8 cellular contexts compared by ENCODE assay signal in genomic region chr14:106153362-106153955, GRCh38.
DNase-seq lines count a peak whose midpoint lies in the region; ATAC-seq and TF ChIP-seq lines count a peak whose summit lies in the region.
"Not testable (repeated sequence)": the region's sequence is repeated elsewhere in the genome, so short reads cannot be mapped to it uniquely, and the experiment has no call there.

No MANE protein-coding gene starts in this region.

- H3K9me2 ChIP-seq in PC-3 (replicated peaks; ENCODE audit: low read length), result not testable (repeated sequence)

- H4K20me1 ChIP-seq in PC-3 (ENCODE audit: low read length), result not testable (repeated sequence)

- H3K4me3 ChIP-seq in PC-3 (ENCODE audit: low read length); brain microvascular endothelial cell (ENCODE audit: low read depth, low read length); right atrium auricular region: not testable (repeated sequence)

- H3F3A ChIP-seq in PC-3 (ENCODE audit: low read length, unreplicated experiment), result not testable (repeated sequence)

- H3K27me3 Mint-ChIP-seq in activated CD4-positive, alpha-beta memory T cell treated with anti-CD3 and anti-CD28 coated beads for 36 hours, result not testable (repeated sequence)

- H3K27ac ChIP-seq in PC-3 (ENCODE audit: low read length); brain microvascular endothelial cell; right atrium auricular region: not testable (repeated sequence)

- not testable (repeated sequence) for H3K27me3 ChIP-seq in PC-3 (ENCODE audit: low read length); brain microvascular endothelial cell (replicated peaks); right atrium auricular region

- DNase-seq in COR-L47 (lab: John Stamatoyannopoulos, UW) (peak; percentile 7), LHCN-M2 (ENCODE audit: low read depth) (peak; percentile 5), PC-3 (peak; percentile 62), brain microvascular endothelial cell (peak; percentile 1), right atrium auricular region (ENCODE audit: low spot score) (peak; percentile 71), posterior vena cava (ENCODE audit: low spot score) (peak; percentile 93)
- peak; percentile 88 for DNase-seq in activated CD4-positive, alpha-beta memory T cell treated with anti-CD3 and anti-CD28 coated beads for 36 hours
- DNase-seq in stimulated activated naive CD8-positive, alpha-beta T cell treated with anti-CD3 and anti-CD28 coated beads, Interleukin-15, Interleukin-2, amounts not matched to agents 100 U/mL and 50 U/mL, for 24 hours, result peak; percentile 92

- H3K27ac Mint-ChIP-seq in activated CD4-positive, alpha-beta memory T cell treated with anti-CD3 and anti-CD28 coated beads for 36 hours, result not testable (repeated sequence)

- not testable (repeated sequence) for ATAC-seq in PC-3; stimulated activated naive CD8-positive, alpha-beta T cell treated with anti-CD3 and anti-CD28 coated beads, Interleukin-15, Interleukin-2, amounts not matched to agents 100 U/mL and 50 U/mL, for 24 hours

- POLR2A ChIA-PET in PC-3 (lab: Charles Lee; ENCODE audit: unreplicated experiment); activated CD4-positive, alpha-beta memory T cell treated with anti-CD3 and anti-CD28 coated beads for 36 hours (lab: Charles Lee): not testable (repeated sequence)

- CTCF ChIA-PET in PC-3 (lab: Charles Lee), result not testable (repeated sequence)
- CTCF ChIA-PET in activated CD4-positive, alpha-beta memory T cell treated with anti-CD3 and anti-CD28 coated beads for 36 hours (lab: Charles Lee), result interaction anchor here (0.6 to 1.7 kb wide), 8 partner anchors 9 to 315 kb away, joined by 3 to 6 read pairs (median 3); no protein-coding TSS in a partner anchor

- H3K4me1 ChIP-seq in PC-3 (ENCODE audit: insufficient read depth, low read length); right atrium auricular region: not testable (repeated sequence)

- H3K9me3 ChIP-seq in PC-3 (ENCODE audit: low read length); right atrium auricular region: not testable (repeated sequence)

- H3K4me2 ChIP-seq in PC-3 (ENCODE audit: low read length), result peak overlapping the region; percentile 26; the same call in 1 of the 2 replicates

- H2AFZ ChIP-seq in PC-3 (ENCODE audit: low read length), result not testable (repeated sequence)

- not testable (repeated sequence) for H3K9ac ChIP-seq in PC-3 (ENCODE audit: low read length)

- H3K36me3 ChIP-seq in PC-3 (ENCODE audit: low read depth, low read length); brain microvascular endothelial cell (replicated peaks); right atrium auricular region: not testable (repeated sequence)

- not testable (repeated sequence) for H3K79me2 ChIP-seq in PC-3 (ENCODE audit: low read length)

- H3K9me3 Mint-ChIP-seq in activated CD4-positive, alpha-beta memory T cell treated with anti-CD3 and anti-CD28 coated beads for 36 hours, result not testable (repeated sequence)

- not testable (repeated sequence) for H3K4me1 Mint-ChIP-seq in activated CD4-positive, alpha-beta memory T cell treated with anti-CD3 and anti-CD28 coated beads for 36 hours (ENCODE audit: low read depth)

- intact Hi-C loops in PC-3 (cut with micrococcal nuclease); posterior vena cava (cut with DNase I): not testable (repeated sequence)
- intact Hi-C loops in activated CD4-positive, alpha-beta memory T cell treated with anti-CD3 and anti-CD28 coated beads for 36 hours (cut with micrococcal nuclease), result loop anchor here (5.0 kb wide), 1 partner anchor 34 kb away; no protein-coding TSS in a partner anchor

- BruUV-seq in PC-3 (replicated peaks; lab: Mats Ljungman, UMichigan), result not testable (repeated sequence)

- TF ChIP-seq CTCF in PC-3 (conservative IDR thresholded peaks at IDR 0.05; ENCODE audit: low read depth, low read length) (peak; percentile 50), brain microvascular endothelial cell (IDR thresholded peaks at IDR 0.05; ENCODE audit: low read depth, low read length, missing control alignments) (peak; percentile 55), right atrium auricular region (IDR thresholded peaks at IDR 0.05) (peak; percentile 90 to 97)

- H3K36me3 Mint-ChIP-seq in activated CD4-positive, alpha-beta memory T cell treated with anti-CD3 and anti-CD28 coated beads for 36 hours, result not testable (repeated sequence)

- H3K4me3 Mint-ChIP-seq in activated CD4-positive, alpha-beta memory T cell treated with anti-CD3 and anti-CD28 coated beads for 36 hours, result peak overlapping the region; percentile 16

- in situ Hi-C loops in brain microvascular endothelial cell (cut with HindIII; ENCODE audit: low pct_ligation_motif_present, low sequenced_read_pairs), result not testable (repeated sequence)

Comparison
In these comparisons a context has a peak if more than half of its experiments do, and no peak if none do; other contexts are left out.
1. DNase-seq: peak in every context shown above with its lines; median percentile 93 in posterior vena cava; 92 in stimulated activated naive CD8-positive, alpha-beta T cell treated with anti-CD3 and anti-CD28 coated beads, Interleukin-15, Interleukin-2, amounts not matched to agents 100 U/mL and 50 U/mL, for 24 hours; 88 in activated CD4-positive, alpha-beta memory T cell treated with anti-CD3 and anti-CD28 coated beads for 36 hours; 71 in right atrium auricular region; 62 in PC-3; 7 in COR-L47; 5 in LHCN-M2; 1 in brain microvascular endothelial cell.